ENCODE assay signal across 19 cellular contexts in genomic region chr3:89565098-89565497, GRCh38.
DNase-seq lines count a peak whose midpoint lies in the region; ATAC-seq, FAIRE-seq and TF ChIP-seq lines count a peak whose summit lies in the region.
"Had no signal": no experiment of that assay in that cellular context is flagged by ENCODE, and none has a peak within 500 bp of the region (broad histone marks: within the 10 kb centered on the region; RNA-seq: fewer than 3 reads in every experiment).

No MANE protein-coding gene starts in this region.

- FAIRE-seq in bronchial epithelial cell (lab: Jason Lieb, UNC), result no peak
- FAIRE-seq: GM12891, H54, HTR-8/SVneo, RCC 7860 had no signal

- peak; percentile 29 for DNase-seq in HS-5 (ENCODE audit: low read depth)
- DNase-seq in RKO (ENCODE audit: low spot score), result peak; percentile 21
- DNase-seq in bronchial epithelial cell (ENCODE audit: low read depth), result peak; percentile 64
- DNase-seq in foreskin keratinocyte, result peak in 1 of 2 donors; percentile 68
- DNase-seq in right lobe of liver, result no peak
- DNase-seq: CD4-positive, alpha-beta memory T cell; HFFc6; Karpas-422; NCI-H1694 treated with DMSO at 0.1 percent for 48 hours; NK-92 treated with Interleukin-12 subunit alpha and Interleukin-12 subunit beta, amount 100 ng/mL, for 24 hours; SHP77; SK-N-SH had no signal

- TF ChIP-seq CTCF in bronchial epithelial cell (IDR thresholded peaks at IDR 0.05; ENCODE audit: insufficient read depth, low read length, severe bottlenecking), result no peak
- TF ChIP-seq CTCF in foreskin keratinocyte (conservative IDR thresholded peaks at IDR 0.05), result no peak
- TF ChIP-seq CTCF in right lobe of liver (IDR thresholded peaks at IDR 0.05), result no peak

- TF ChIP-seq POLR2A in right lobe of liver (IDR thresholded peaks at IDR 0.05), result no peak

- ATAC-seq in foreskin keratinocyte, result peak; percentile 51
- ATAC-seq in HG03108 (IDR thresholded peaks at IDR 0.05; ENCODE audit: unreplicated experiment), result no peak
- no peak for ATAC-seq in GM21786 (IDR thresholded peaks at IDR 0.05; ENCODE audit: unreplicated experiment)
- ATAC-seq in right lobe of liver, result no peak

- H3K36me3 ChIP-seq in bronchial epithelial cell (ENCODE audit: control insufficient read depth, insufficient read depth, low read length) (no peaks in the 10 kb centered on the region), right lobe of liver (no peaks in the 10 kb centered on the region)
- H3K36me3 ChIP-seq: BLaER1 had no signal

- H3K4me1 ChIP-seq in foreskin keratinocyte, result no peaks in the 10 kb centered on the region
- H3K4me1 ChIP-seq in right lobe of liver, result no peaks in the 10 kb centered on the region
- H3K4me1 ChIP-seq: BLaER1 had no signal

- no peaks in the 10 kb centered on the region for H3K9me3 ChIP-seq in right lobe of liver
- H3K9me3 ChIP-seq: SK-N-SH had no signal

- no peak overlapping the region for H3K4me3 ChIP-seq in bronchial epithelial cell (ENCODE audit: low read depth, low read length)
- no peak overlapping the region for H3K4me3 ChIP-seq in right lobe of liver
- H3K4me3 ChIP-seq: BLaER1 had no signal

- no peaks in the 10 kb centered on the region for H3K27me3 ChIP-seq in bronchial epithelial cell (ENCODE audit: control insufficient read depth, insufficient read depth, low read length)
- H3K27me3 ChIP-seq in foreskin keratinocyte, result no peaks in the 10 kb centered on the region
- H3K27me3 ChIP-seq in right lobe of liver, result no peaks in the 10 kb centered on the region
- H3K27me3 ChIP-seq: BLaER1 had no signal

- intact Hi-C loops in right lobe of liver (cut with DNase I), result no loop called here

- H3K27ac ChIP-seq in foreskin keratinocyte (no peak overlapping the region), right lobe of liver (no peak overlapping the region)
- H3K27ac ChIP-seq: BLaER1 had no signal

Comparison
In these comparisons a context has a peak if more than half of its experiments do, and no peak if none do; other contexts are left out.
1. DNase-seq: peak in HS-5 (single experiment), RKO (single experiment) and bronchial epithelial cell (single experiment); none in right lobe of liver (0 of 3).